Comparison of ENCODE assay signal across 2 cellular contexts in genomic region chr19:15369594-15369891, GRCh38.
TF ChIP-seq lines count a peak whose summit lies in the region.

No MANE protein-coding gene starts in this region.

TF ChIP-seq in GM12891, 5 proteins besides CTCF, POLR2A, EP300 and RAD21:
- TF ChIP-seq POLR2AphosphoS5 (IDR thresholded peaks at IDR 0.05; ENCODE audit: low read depth, low read length) (no peak), SPI1 (IDR thresholded peaks at IDR 0.05; ENCODE audit: low read depth, low read length) (no peak), POU2F2 (IDR thresholded peaks at IDR 0.05; ENCODE audit: low read depth, low read length) (no peak), TAF1 (IDR thresholded peaks at IDR 0.05; ENCODE audit: low read depth, low read length) (no peak), PAX5 (IDR thresholded peaks at IDR 0.05; ENCODE audit: insufficient read depth, low read length, severe bottlenecking) (no peak)

TF ChIP-seq in GM12878, 131 proteins besides CTCF, POLR2A, EP300 and RAD21:
- TF ChIP-seq RBBP5 (conservative IDR thresholded peaks at IDR 0.05) (no peak), CREM (IDR thresholded peaks at IDR 0.05; ENCODE audit: low read depth) (no peak), ATF2 (IDR thresholded peaks at IDR 0.05; ENCODE audit: low read length) (no peak)
